Comparison of ENCODE assay signal across 8 cellular contexts in the genomic region with DNA sequence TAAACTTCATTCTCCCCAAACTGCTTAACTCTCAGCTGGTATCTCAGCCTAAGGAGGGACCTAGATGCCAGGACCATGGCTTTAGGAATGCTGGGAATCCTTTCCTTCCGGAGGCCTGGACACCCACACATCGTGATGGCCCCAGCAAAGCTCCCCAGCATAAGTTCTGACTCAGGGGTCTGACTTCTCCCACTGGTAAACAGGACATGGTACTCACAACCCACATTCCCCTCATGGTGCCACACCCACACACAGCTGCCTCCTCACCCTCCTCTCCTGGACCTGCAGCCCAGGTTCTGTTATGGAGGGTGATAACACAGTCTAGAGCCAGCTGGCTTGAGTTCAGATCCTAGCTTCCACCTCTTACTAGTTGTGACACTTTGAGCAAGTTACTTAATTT. TPM values are rescaled to one million over a fixed set of nuclear protein-coding genes. Genes with fewer than 3 reads are reported as not detected.
A peak's percentile ranks its signal among the peaks of the same experiment; 100 is the strongest.
DNase-seq lines count a peak whose midpoint lies in the region; ATAC-seq and TF ChIP-seq lines count a peak whose summit lies in the region.

No MANE protein-coding gene starts in this region.

- H3K27ac Mint-ChIP-seq in neural progenitor cell, result peak overlapping the region; percentile 20

- peaks cover 11% of the 10 kb centered on the region for H3K27me3 Mint-ChIP-seq in neural progenitor cell (ENCODE audit: insufficient read depth, low read depth)

- TF ChIP-seq CTCF in LNCaP clone FGC (IDR thresholded peaks at IDR 0.05; ENCODE audit: control insufficient read depth, extremely low read depth, insufficient read depth) (no peak), coronary artery (IDR thresholded peaks at IDR 0.05) (no peak), neural progenitor cell (IDR thresholded peaks at IDR 0.05) (no peak)

- H3K9me3 Mint-ChIP-seq in neural progenitor cell, result no peaks in the 10 kb centered on the region

- DNase-seq in LNCaP clone FGC (ENCODE audit: low read depth) (no peak), coronary artery (ENCODE audit: low spot score) (no peak), neural progenitor cell (ENCODE audit: low spot score) (no peak), NCI-H1048 (lab: John Stamatoyannopoulos, UW) (no peak), occipital lobe (lab: John Stamatoyannopoulos, UW) (no peak)

- peak overlapping the region in 5 of 11 experiments; percentile 78 to 84 (median 80); a peak in 7 of 22 replicates for H3K27ac ChIP-seq in BLaER1 treated with 17β-estradiol and CSF1 and Interleukin-3, amounts not matched to agents 10 nM and 100 nM
- peak overlapping the region in 1 of 2 donors; percentile 98 for H3K27ac ChIP-seq in coronary artery
- no peak overlapping the region for H3K27ac ChIP-seq in neural progenitor cell

- H3K4me3 Mint-ChIP-seq in neural progenitor cell, result peak overlapping the region; percentile 83

- H3K4me2 ChIP-seq in BLaER1 treated with 17β-estradiol and CSF1 and Interleukin-3, amounts not matched to agents 10 nM and 100 nM, result peak overlapping the region; percentile 85 to 99 (median 93)
- H3K4me2 ChIP-seq in neural progenitor cell, result no peak overlapping the region

- peaks cover 6 to 21% (median 13%) of the 10 kb centered on the region in 11 experiments for H3K36me3 ChIP-seq in BLaER1 treated with 17β-estradiol and CSF1 and Interleukin-3, amounts not matched to agents 10 nM and 100 nM
- no peaks in the 10 kb centered on the region for H3K36me3 ChIP-seq in neural progenitor cell

- peaks cover 0 to 9% (median 6%) of the 10 kb centered on the region in 11 experiments; a peak in 10 of 22 replicates for H4K20me1 ChIP-seq in BLaER1 treated with 17β-estradiol and CSF1 and Interleukin-3, amounts not matched to agents 10 nM and 100 nM
- H4K20me1 ChIP-seq in neural progenitor cell (ENCODE audit: low read depth), result peaks cover 3% of the 10 kb centered on the region

- no peak overlapping the region for H3K4me3 ChIP-seq in BLaER1 treated with 17β-estradiol and CSF1 and Interleukin-3, amounts not matched to agents 10 nM and 100 nM
- H3K4me3 ChIP-seq in LNCaP clone FGC (ENCODE audit: low read depth, low read length) (peak overlapping the region; percentile 50), coronary artery (peak overlapping the region; percentile 79), neural progenitor cell (no peak overlapping the region)

- H3K9me3 ChIP-seq in BLaER1 treated with 17β-estradiol and CSF1 and Interleukin-3, amounts not matched to agents 10 nM and 100 nM (replicated peaks in 1 of 11), result peaks cover 0 to 6% (median 0%) of the 10 kb centered on the region in 11 experiments; a peak in 4 of 22 replicates
- no peaks in the 10 kb centered on the region for H3K9me3 ChIP-seq in neural progenitor cell (ENCODE audit: low read depth)

- H3K4me1 ChIP-seq in BLaER1 treated with 17β-estradiol and CSF1 and Interleukin-3, amounts not matched to agents 10 nM and 100 nM, result peaks cover 41 to 69% (median 54%) of the 10 kb centered on the region in 10 experiments
- H3K4me1 ChIP-seq in neural progenitor cell, result peaks cover 4% of the 10 kb centered on the region

- peaks cover 19% of the 10 kb centered on the region for H3K4me1 Mint-ChIP-seq in neural progenitor cell

- no peaks in the 10 kb centered on the region for H3K79me2 ChIP-seq in neural progenitor cell (ENCODE audit: low read depth)

- no peak overlapping the region for H2AFZ ChIP-seq in neural progenitor cell (replicated peaks)

- peaks cover 22% of the 10 kb centered on the region for H3F3A ChIP-seq in neural progenitor cell (ENCODE audit: low read depth)

- H3K36me3 Mint-ChIP-seq in neural progenitor cell, result no peaks in the 10 kb centered on the region

- peak overlapping the region in 5 of 11 experiments; percentile 71 to 80 (median 75); a peak in 5 of 22 replicates for H3K9ac ChIP-seq in BLaER1 treated with 17β-estradiol and CSF1 and Interleukin-3, amounts not matched to agents 10 nM and 100 nM
- no peak overlapping the region for H3K9ac ChIP-seq in neural progenitor cell

- no peaks in the 10 kb centered on the region for H3K27me3 ChIP-seq in BLaER1 treated with 17β-estradiol and CSF1 and Interleukin-3, amounts not matched to agents 10 nM and 100 nM
- H3K27me3 ChIP-seq in neural progenitor cell, result peaks cover 72% of the 10 kb centered on the region

- ATAC-seq in HG02763 (IDR thresholded peaks at IDR 0.05; ENCODE audit: unreplicated experiment), result no peak
- ATAC-seq in GM18511 (IDR thresholded peaks at IDR 0.05; ENCODE audit: unreplicated experiment), result no peak

RNA-seq across cellular contexts. Expression of gene RNF227, which starts 0.7 kb away (rescaled TPM):
- 4.0 and 4.8 TPM in 2 replicates for total RNA-seq in neural progenitor cell (ENCODE audit: low replicate concordance)
- 7.3 TPM for total RNA-seq in occipital lobe

RNA-seq across cellular contexts. Expression of gene KCNAB3, which starts 12.9 kb away (rescaled TPM):
- total RNA-seq in neural progenitor cell (ENCODE audit: low replicate concordance), result 1.0 and 2.7 TPM in 2 replicates
- 2.7 TPM for total RNA-seq in occipital lobe

RNA-seq across cellular contexts. Expression of gene TRAPPC1, which starts 14.9 kb away (rescaled TPM):
- total RNA-seq in neural progenitor cell (ENCODE audit: low replicate concordance) (9.8 and 30.9 TPM in 2 replicates), occipital lobe (22.3 TPM)

RNA-seq across cellular contexts. Expression of gene CNTROB, which starts 15.2 kb away (rescaled TPM):
- total RNA-seq in neural progenitor cell (ENCODE audit: low replicate concordance), result 21.2 and 48.8 TPM in 2 replicates
- 23.4 TPM for total RNA-seq in occipital lobe

RNA-seq across cellular contexts. Expression of gene CHD3, which starts 28.2 kb away (rescaled TPM):
- total RNA-seq in neural progenitor cell (ENCODE audit: low replicate concordance) (12.8 and 28.0 TPM in 2 replicates), occipital lobe (337 TPM)

Comparison
In these comparisons a context has a peak if more than half of its experiments do, and no peak if none do; other contexts are left out.
1. H3K4me3 ChIP-seq: peak in LNCaP clone FGC (single experiment) and coronary artery (single experiment); none in BLaER1 treated with 17β-estradiol and CSF1 and Interleukin-3, amounts not matched to agents 10 nM and 100 nM (0 of 10) and neural progenitor cell (single experiment).